In genomic region chr2:10812362-10813084, GRCh38 we compare ENCODE assay signal across 8 cellular contexts. TPM values are rescaled to one million over a fixed set of nuclear protein-coding genes. Genes with fewer than 3 reads are reported as not detected.
DNase-seq lines count a peak whose midpoint lies in the region; ATAC-seq lines count a peak whose summit lies in the region.

A gene with protein sequence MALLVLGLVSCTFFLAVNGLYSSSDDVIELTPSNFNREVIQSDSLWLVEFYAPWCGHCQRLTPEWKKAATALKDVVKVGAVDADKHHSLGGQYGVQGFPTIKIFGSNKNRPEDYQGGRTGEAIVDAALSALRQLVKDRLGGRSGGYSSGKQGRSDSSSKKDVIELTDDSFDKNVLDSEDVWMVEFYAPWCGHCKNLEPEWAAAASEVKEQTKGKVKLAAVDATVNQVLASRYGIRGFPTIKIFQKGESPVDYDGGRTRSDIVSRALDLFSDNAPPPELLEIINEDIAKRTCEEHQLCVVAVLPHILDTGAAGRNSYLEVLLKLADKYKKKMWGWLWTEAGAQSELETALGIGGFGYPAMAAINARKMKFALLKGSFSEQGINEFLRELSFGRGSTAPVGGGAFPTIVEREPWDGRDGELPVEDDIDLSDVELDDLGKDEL (minus strand): TSS chr2:10812785. CDS start chr2:10812696, 89 bp downstream.

- DNase-seq in COLO829 (ENCODE audit: low spot score): peak; percentile 95
- peak; percentile 93 for DNase-seq in HT1080 (ENCODE audit: low read depth)
- peak; percentile 94 to 97 for DNase-seq in NOMO-1 (lab: John Stamatoyannopoulos, UW; ENCODE audit: unreplicated experiment in 2 of 2)
- peak; percentile 92 for DNase-seq in effector CD8-positive, alpha-beta T cell (lab: John Stamatoyannopoulos, UW)
- DNase-seq in memory B cell (ENCODE audit: low spot score in 2 of 2): peak; percentile 94 to 96
- DNase-seq in stimulated activated CD8-positive, alpha-beta memory T cell treated with anti-CD3 and anti-CD28 coated beads, Interleukin-12 subunit alpha, Interleukin-12 subunit beta, amount 100 ng/mL, for 1 hour (ENCODE audit: low read depth): peak; percentile 88

- POLR2A ChIA-PET in activated CD8-positive, alpha-beta memory T cell treated with anti-CD3 and anti-CD28 coated beads for 36 hours (lab: Charles Lee): interaction anchor here (0.7 to 1.0 kb wide), 5 partner anchors 12 to 343 kb away, joined by 3 to 6 read pairs (median 3); partner anchors contain the start of genes NOL10 and SLC66A3

- peak within 1 kb of the TSS; percentile 93 for H3K4me3 Mint-ChIP-seq in memory B cell

- H3K27ac Mint-ChIP-seq in memory B cell: peak within 1 kb of the TSS; percentile 86

- peak; percentile 84 for ATAC-seq in GM21367 (IDR thresholded peaks at IDR 0.05; ENCODE audit: unreplicated experiment)
- ATAC-seq in memory B cell (ENCODE audit: low read depth): peak; percentile 82

- H3K27me3 Mint-ChIP-seq in memory B cell: no peaks in the 10 kb centered on the region

- H3K36me3 Mint-ChIP-seq in memory B cell: peaks cover 3% of the 10 kb centered on the region

- CTCF ChIA-PET in activated CD8-positive, alpha-beta memory T cell treated with anti-CD3 and anti-CD28 coated beads for 36 hours (lab: Charles Lee): interaction anchor here (1.0 to 1.8 kb wide), 2 partner anchors 20 to 320 kb away, joined by 3 to 8 read pairs; no protein-coding TSS in a partner anchor

- no peaks in the 10 kb centered on the region for H3K9me3 Mint-ChIP-seq in memory B cell

- peaks cover 29% of the 10 kb centered on the region for H3K4me1 Mint-ChIP-seq in memory B cell

RNA-seq across cellular contexts. Expression of the gene that starts here (rescaled TPM):
- total RNA-seq in HT1080 (2014; rRNA removed; shearing (Covaris generic)): 262 and 287 TPM in 2 replicates
- polyA plus RNA-seq in HT1080 (2015; cell fraction: cytosol; rRNA removed): 364 and 382 TPM in 2 replicates
- polyA plus RNA-seq in HT1080 (2015; cell fraction: nucleus; rRNA removed): 403 and 466 TPM in 2 replicates
- total RNA-seq in activated CD8-positive, alpha-beta memory T cell treated with anti-CD3 and anti-CD28 coated beads for 36 hours: 100 to 1,000 TPM; 190 TPM

Comparison
In these comparisons a context has a peak if more than half of its experiments do, and no peak if none do; other contexts are left out.
1. Peak in every context shown above with its lines: DNase-seq and ATAC-seq.